Comparison of ENCODE assay signal across 10 cellular contexts in genomic region chr4:102598759-102599379, GRCh38.
DNase-seq lines count a peak whose midpoint lies in the region; ATAC-seq, FAIRE-seq and TF ChIP-seq lines count a peak whose summit lies in the region.
"Had no signal": no experiment of that assay in that cellular context is flagged by ENCODE, and none has a peak within 500 bp of the region (broad histone marks: within the 10 kb centered on the region; RNA-seq: fewer than 3 reads in every experiment).

No MANE protein-coding gene starts in this region.

- H3K27me3 ChIP-seq in left lung (no peaks in the 10 kb centered on the region), pancreas (no peaks in the 10 kb centered on the region)

- ATAC-seq in GM21423 (IDR thresholded peaks at IDR 0.05; ENCODE audit: unreplicated experiment) (peak; percentile 35), HG03442 (IDR thresholded peaks at IDR 0.05; ENCODE audit: unreplicated experiment) (peak; percentile 55), left lung (peak; percentile 22), pancreas (no peak), GM18519 (IDR thresholded peaks at IDR 0.05; ENCODE audit: low FRiP score, unreplicated experiment) (no peak)

- peak; percentile 74 for FAIRE-seq in GM18507 (lab: Jason Lieb, UNC)
- no peak for FAIRE-seq in pancreas (lab: Jason Lieb, UNC)

- intact Hi-C loops in left lung (cut with DNase I): no loop called here
- intact Hi-C loops in pancreas (cut with DNase I): no loop called here

- H3K9me3 ChIP-seq in left lung (no peaks in the 10 kb centered on the region), pancreas (no peaks in the 10 kb centered on the region)

- DNase-seq in GM18507 (ENCODE audit: extremely low spot score, insufficient read length, low read depth): no peak
- no peak for DNase-seq in left lung
- no peak for DNase-seq in pancreas
- DNase-seq in DMS79 (lab: John Stamatoyannopoulos, UW): no peak
- no peak for DNase-seq in NCI-H1436 treated with DMSO at 0.1 percent for 48 hours (lab: John Stamatoyannopoulos, UW)
- DNase-seq: Kasumi-1 had no signal

- WGBS in pancreas, 2 donors: 87 to 92% methylated on average over 6 of the region's 6 CpGs

- peaks cover 0 to 4% of the 10 kb centered on the region in 2 donors for H3K4me1 ChIP-seq in left lung
- H3K4me1 ChIP-seq in pancreas: no peaks in the 10 kb centered on the region
- H3K4me1 ChIP-seq: parathyroid adenoma had no signal

- H3K36me3 ChIP-seq in left lung: peaks cover 0 to 100% of the 10 kb centered on the region in 2 donors
- H3K36me3 ChIP-seq in pancreas: peaks cover 3 to 50% (median 7%) of the 10 kb centered on the region in 3 donors

- TF ChIP-seq CTCF in left lung (IDR thresholded peaks at IDR 0.05) (no peak), pancreas (IDR thresholded peaks at IDR 0.05) (no peak)

- H3K27ac ChIP-seq in left lung (peak overlapping the region; percentile 34 to 41), pancreas (no peak overlapping the region)
- H3K27ac ChIP-seq: parathyroid adenoma had no signal

- H3K4me3 ChIP-seq in left lung (no peak overlapping the region), pancreas (no peak overlapping the region)

Comparison
In these comparisons a context has a peak if more than half of its experiments do, and no peak if none do; other contexts are left out.
1. ATAC-seq: peak in GM21423 (single experiment), HG03442 (single experiment) and left lung (single experiment); none in pancreas (0 of 4) and GM18519 (single experiment).
2. H3K27ac ChIP-seq: peak in left lung (2 of 2); none in pancreas (0 of 4).